16 cellular contexts compared by ENCODE assay signal in the genomic region with DNA sequence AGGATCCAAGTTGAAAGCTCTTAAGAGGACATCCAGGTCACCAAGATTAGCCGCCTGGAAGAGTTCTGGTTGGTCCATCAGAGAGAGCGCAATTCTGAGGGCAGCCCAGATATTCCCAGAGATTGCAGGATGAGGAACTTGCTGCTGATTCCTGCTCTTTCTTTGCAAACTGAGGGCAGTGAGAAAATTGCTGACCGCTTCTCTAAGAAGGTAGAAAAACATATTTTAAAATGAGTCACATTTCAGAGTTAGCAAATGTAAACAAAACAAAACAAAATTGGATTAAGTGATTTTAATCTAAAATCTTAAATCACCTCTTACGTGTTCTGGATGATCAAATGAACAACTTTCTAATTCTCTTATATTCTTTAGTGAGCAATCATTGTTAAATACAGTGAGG.
"Had no signal": no experiment of that assay in that cellular context is flagged by ENCODE, and none has a peak within 500 bp of the region (broad histone marks: within the 10 kb centered on the region; RNA-seq: fewer than 3 reads in every experiment).

No MANE protein-coding gene starts in this region.

- DNase-seq: activated CD4-positive, alpha-beta memory T cell treated with anti-CD3 and anti-CD28 coated beads, Interleukin-2, amount 10 ng/mL, durations not matched to agents 7 days and 5 days; activated CD4-positive, alpha-beta T cell treated with anti-CD3 and anti-CD28 coated beads for 4 hours; activated effector memory CD4-positive, alpha-beta T cell treated with anti-CD3 and anti-CD28 coated beads, Interleukin-2, amount 50 U/mL, for 16 hours; activated T-cell treated with anti-CD3 and anti-CD28 coated beads, Interleukin-2, amount 50 U/mL, for 4 hours; effector memory CD4-positive, alpha-beta T cell; naive thymus-derived CD4-positive, alpha-beta T cell; sigmoid colon; stimulated activated CD4-positive, alpha-beta T cell treated with anti-CD3 and anti-CD28 coated beads, Interleukin-2, amount 100 ng/mL, for 48 hours had no signal

- H3K4me1 Mint-ChIP-seq: activated CD4-positive, alpha-beta memory T cell treated with anti-CD3 and anti-CD28 coated beads, Interleukin-2, amount 10 ng/mL, durations not matched to agents 7 days and 5 days; activated naive CD4-positive, alpha-beta T cell treated with anti-CD3 and anti-CD28 coated beads, Interleukin-2, amount 50 U/mL, for 24 hours; central memory CD8-positive, alpha-beta T cell; stimulated activated memory B cell treated with anti-CD40 and anti-IgM and Interleukin-4, amounts not matched to agents 10 μg/mL and 1 μg/mL and 100 μg/mL, for 72 hours had no signal

- H3K4me3 Mint-ChIP-seq: activated CD4-positive, alpha-beta memory T cell treated with anti-CD3 and anti-CD28 coated beads, Interleukin-2, amount 10 ng/mL, durations not matched to agents 7 days and 5 days; activated naive CD4-positive, alpha-beta T cell treated with anti-CD3 and anti-CD28 coated beads, Interleukin-2, amount 50 U/mL, for 24 hours; activated T-cell treated with anti-CD3 and anti-CD28 coated beads, Interleukin-2, amount 50 U/mL, for 4 hours; central memory CD8-positive, alpha-beta T cell; dendritic cell treated with granulocyte-macrophage colony-stimulating factor and Interleukin-4, amounts not matched to agents 40 ng/mL and 50 ng/mL, for 4 days; naive thymus-derived CD4-positive, alpha-beta T cell; stimulated activated memory B cell treated with anti-CD40 and anti-IgM and Interleukin-4, amounts not matched to agents 10 μg/mL and 1 μg/mL and 100 μg/mL, for 72 hours had no signal

- H3K36me3 Mint-ChIP-seq: activated naive CD4-positive, alpha-beta T cell treated with anti-CD3 and anti-CD28 coated beads, Interleukin-2, amount 50 U/mL, for 24 hours; stimulated activated memory B cell treated with anti-CD40 and anti-IgM and Interleukin-4, amounts not matched to agents 10 μg/mL and 1 μg/mL and 100 μg/mL, for 72 hours had no signal

- H3K4me1 ChIP-seq: gastroesophageal sphincter, parathyroid adenoma, sigmoid colon had no signal

- H3K4me3 ChIP-seq: body of pancreas, gastroesophageal sphincter, sigmoid colon had no signal

- H3K9me3 Mint-ChIP-seq: activated CD4-positive, alpha-beta memory T cell treated with anti-CD3 and anti-CD28 coated beads, Interleukin-2, amount 10 ng/mL, durations not matched to agents 7 days and 5 days; activated naive CD4-positive, alpha-beta T cell treated with anti-CD3 and anti-CD28 coated beads, Interleukin-2, amount 50 U/mL, for 24 hours; activated T-cell treated with anti-CD3 and anti-CD28 coated beads, Interleukin-2, amount 50 U/mL, for 4 hours; central memory CD8-positive, alpha-beta T cell; dendritic cell treated with granulocyte-macrophage colony-stimulating factor and Interleukin-4, amounts not matched to agents 40 ng/mL and 50 ng/mL, for 4 days; naive thymus-derived CD4-positive, alpha-beta T cell; stimulated activated memory B cell treated with anti-CD40 and anti-IgM and Interleukin-4, amounts not matched to agents 10 μg/mL and 1 μg/mL and 100 μg/mL, for 72 hours had no signal

- H3K36me3 ChIP-seq: gastroesophageal sphincter, sigmoid colon had no signal

- H2AFZ ChIP-seq: parathyroid adenoma had no signal

- H3K27me3 ChIP-seq: body of pancreas, gastroesophageal sphincter, sigmoid colon had no signal

- H3K9me3 ChIP-seq: body of pancreas, gastroesophageal sphincter, sigmoid colon had no signal

- ATAC-seq: activated T-cell treated with anti-CD3 and anti-CD28 coated beads, Interleukin-2, amount 50 U/mL, for 4 hours; body of pancreas; gastroesophageal sphincter; left lobe of liver; naive thymus-derived CD4-positive, alpha-beta T cell; stimulated activated memory B cell treated with anti-CD40 and anti-IgM and Interleukin-4, amounts not matched to agents 10 μg/mL and 1 μg/mL and 100 μg/mL, for 72 hours had no signal

- H3K27ac Mint-ChIP-seq: activated CD4-positive, alpha-beta memory T cell treated with anti-CD3 and anti-CD28 coated beads, Interleukin-2, amount 10 ng/mL, durations not matched to agents 7 days and 5 days; activated naive CD4-positive, alpha-beta T cell treated with anti-CD3 and anti-CD28 coated beads, Interleukin-2, amount 50 U/mL, for 24 hours; dendritic cell treated with granulocyte-macrophage colony-stimulating factor and Interleukin-4, amounts not matched to agents 40 ng/mL and 50 ng/mL, for 4 days; naive thymus-derived CD4-positive, alpha-beta T cell; stimulated activated memory B cell treated with anti-CD40 and anti-IgM and Interleukin-4, amounts not matched to agents 10 μg/mL and 1 μg/mL and 100 μg/mL, for 72 hours had no signal

- H3K27ac ChIP-seq: body of pancreas, gastroesophageal sphincter, parathyroid adenoma, sigmoid colon had no signal

- H3K9ac ChIP-seq: parathyroid adenoma had no signal
